29 cellular contexts compared by ENCODE assay signal in the genomic region with DNA sequence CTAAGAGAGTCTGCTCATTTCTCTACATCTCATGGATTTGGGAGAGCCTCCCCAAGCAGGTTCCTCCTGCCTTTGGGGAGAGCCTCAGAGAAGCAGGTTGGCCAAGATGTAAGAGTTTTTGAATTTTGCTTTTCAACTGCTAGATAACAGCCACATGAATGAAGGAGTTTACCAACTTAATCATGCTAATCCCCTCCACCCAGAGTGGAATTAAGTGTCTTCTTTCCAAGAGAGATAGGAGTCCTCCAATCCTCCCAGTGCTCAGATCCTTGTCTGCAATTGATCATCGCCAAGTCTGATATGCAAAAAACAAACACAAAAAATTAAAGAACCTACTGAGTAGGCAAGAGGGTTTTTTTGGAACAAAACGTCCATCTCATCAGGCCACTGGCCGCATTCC.
"Had no signal": no experiment of that assay in that cellular context is flagged by ENCODE, and none has a peak within 500 bp of the region (broad histone marks: within the 10 kb centered on the region; RNA-seq: fewer than 3 reads in every experiment).

No MANE protein-coding gene starts in this region.

- H3K4me1 Mint-ChIP-seq: central memory CD8-positive, alpha-beta T cell had no signal

- H3K27ac Mint-ChIP-seq: activated CD4-positive, alpha-beta memory T cell treated with anti-CD3 and anti-CD28 coated beads for 36 hours; activated CD4-positive, alpha-beta T cell treated with anti-CD3 and anti-CD28 coated beads, Interleukin-2, amount 10 ng/mL, durations not matched to agents 24 days and 14 days; activated CD8-positive, alpha-beta memory T cell treated with anti-CD3 and anti-CD28 coated beads, Interleukin-2, amount 10 ng/mL, durations not matched to agents 7 days and 5 days; activated CD8-positive, alpha-beta T cell treated with anti-CD3 and anti-CD28 coated beads, Interleukin-2, amount 10 ng/mL, durations not matched to agents 7 days and 5 days; activated naive CD4-positive, alpha-beta T cell treated with anti-CD3 and anti-CD28 coated beads for 36 hours; activated naive CD4-positive, alpha-beta T cell treated with anti-CD3 and anti-CD28 coated beads, Interleukin-2, amount 50 U/mL, for 72 hours; activated naive CD8-positive, alpha-beta T cell treated with anti-CD3 and anti-CD28 coated beads, Interleukin-2, amount 10 ng/mL, durations not matched to agents 7 days and 5 days; activated T-helper 1 cell treated with anti-CD3 and anti-CD28 coated beads, Interleukin-12 subunit alpha, Interleukin-12 subunit beta, Interleukin-2, Interleukin-4 antibody, amounts not matched to agents 30 ng/mL and 10 ng/mL and 1 ng/mL, durations not matched to agents 14 hours and 24 hours and 36 hours; activated T-helper 2 cell treated with anti-CD3 and anti-CD28 coated beads, Interferon-gamma antibody, Interleukin-2, Interleukin-4, amounts not matched to agents 10 μg/mL and 5 μg/mL and 100 μg/mL, durations not matched to agents 14 hours and 24 hours and 36 hours; dendritic cell treated with granulocyte-macrophage colony-stimulating factor and Interleukin-4, amounts not matched to agents 40 ng/mL and 50 ng/mL, for 4 days had no signal

- ATAC-seq: activated CD8-positive, alpha-beta memory T cell treated with anti-CD3 and anti-CD28 coated beads, Interleukin-2, amount 10 ng/mL, durations not matched to agents 7 days and 5 days; activated CD8-positive, alpha-beta T cell treated with anti-CD3 and anti-CD28 coated beads, Interleukin-2, amount 10 ng/mL, durations not matched to agents 7 days and 5 days; activated naive CD4-positive, alpha-beta T cell treated with anti-CD3 and anti-CD28 coated beads, Interleukin-2, amount 50 U/mL, for 72 hours; gastroesophageal sphincter; heart right ventricle had no signal

- H3K4me3 Mint-ChIP-seq: activated CD4-positive, alpha-beta memory T cell treated with anti-CD3 and anti-CD28 coated beads for 36 hours; activated CD4-positive, alpha-beta T cell treated with anti-CD3 and anti-CD28 coated beads, Interleukin-2, amount 10 ng/mL, durations not matched to agents 24 days and 14 days; activated CD8-positive, alpha-beta memory T cell treated with anti-CD3 and anti-CD28 coated beads, Interleukin-2, amount 10 ng/mL, durations not matched to agents 7 days and 5 days; activated CD8-positive, alpha-beta T cell treated with anti-CD3 and anti-CD28 coated beads, Interleukin-2, amount 10 ng/mL, durations not matched to agents 7 days and 5 days; activated naive CD4-positive, alpha-beta T cell treated with anti-CD3 and anti-CD28 coated beads for 36 hours; activated naive CD8-positive, alpha-beta T cell treated with anti-CD3 and anti-CD28 coated beads, Interleukin-2, amount 10 ng/mL, durations not matched to agents 7 days and 5 days; activated T-helper 1 cell treated with anti-CD3 and anti-CD28 coated beads, Interleukin-12 subunit alpha, Interleukin-12 subunit beta, Interleukin-2, Interleukin-4 antibody, amounts not matched to agents 30 ng/mL and 10 ng/mL and 1 ng/mL, durations not matched to agents 14 hours and 24 hours and 36 hours; central memory CD8-positive, alpha-beta T cell; dendritic cell treated with granulocyte-macrophage colony-stimulating factor and Interleukin-4, amounts not matched to agents 40 ng/mL and 50 ng/mL, for 4 days had no signal

- H3K36me3 ChIP-seq: brain microvascular endothelial cell, gastroesophageal sphincter, heart right ventricle had no signal

- H3K4me1 ChIP-seq: heart right ventricle had no signal

- H3K9me3 ChIP-seq: gastroesophageal sphincter had no signal

- H3K27me3 ChIP-seq: brain microvascular endothelial cell, gastroesophageal sphincter, heart right ventricle, hepatocyte had no signal

- DNase-seq: activated CD4-positive, alpha-beta memory T cell treated with anti-CD3 and anti-CD28 coated beads for 36 hours; activated CD4-positive, alpha-beta T cell treated with anti-CD3 and anti-CD28 coated beads, Interleukin-2, amount 10 ng/mL, durations not matched to agents 24 days and 14 days; activated CD8-positive, alpha-beta memory T cell treated with anti-CD3 and anti-CD28 coated beads, Interleukin-2, amount 10 ng/mL, durations not matched to agents 7 days and 5 days; activated CD8-positive, alpha-beta memory T cell treated with anti-CD3 and anti-CD28 coated beads, Interleukin-2, amount 50 U/mL, for 4 hours; activated CD8-positive, alpha-beta T cell treated with anti-CD3 and anti-CD28 coated beads, Interleukin-2, amount 10 ng/mL, durations not matched to agents 7 days and 5 days; activated effector memory CD4-positive, alpha-beta T cell treated with anti-CD3 and anti-CD28 coated beads, Interleukin-2, amount 50 U/mL, for 16 hours; activated naive CD4-positive, alpha-beta T cell treated with anti-CD3 and anti-CD28 coated beads for 36 hours; activated naive CD8-positive, alpha-beta T cell treated with anti-CD3 and anti-CD28 coated beads, Interleukin-2, amount 10 ng/mL, durations not matched to agents 7 days and 5 days; activated T-cell treated with anti-CD3 and anti-CD28 coated beads, Interleukin-2, amount 50 U/mL, for 1 hour; activated T-cell treated with anti-CD3 and anti-CD28 coated beads, Interleukin-2, amount 50 U/mL, for 48 hours; amniotic stem cell; anterior cingulate cortex; brain microvascular endothelial cell; dorsolateral prefrontal cortex; effector memory CD4-positive, alpha-beta T cell; foreskin melanocyte; heart right ventricle; T-helper 1 cell; T-helper 2 cell had no signal

- H3K36me3 Mint-ChIP-seq: activated CD4-positive, alpha-beta memory T cell treated with anti-CD3 and anti-CD28 coated beads for 36 hours; activated CD8-positive, alpha-beta memory T cell treated with anti-CD3 and anti-CD28 coated beads, Interleukin-2, amount 10 ng/mL, durations not matched to agents 7 days and 5 days; activated naive CD4-positive, alpha-beta T cell treated with anti-CD3 and anti-CD28 coated beads, Interleukin-2, amount 50 U/mL, for 72 hours; activated naive CD8-positive, alpha-beta T cell treated with anti-CD3 and anti-CD28 coated beads, Interleukin-2, amount 10 ng/mL, durations not matched to agents 7 days and 5 days had no signal

- H3K79me2 ChIP-seq: hepatocyte had no signal

- FAIRE-seq: astrocyte, bronchial epithelial cell had no signal

- H3K4me2 ChIP-seq: hepatocyte had no signal

- H3K27me3 Mint-ChIP-seq: dendritic cell treated with granulocyte-macrophage colony-stimulating factor and Interleukin-4, amounts not matched to agents 40 ng/mL and 50 ng/mL, for 4 days had no signal

- H3K27ac ChIP-seq: brain microvascular endothelial cell, coronary artery, dorsolateral prefrontal cortex, gastroesophageal sphincter, heart right ventricle, hepatocyte had no signal

- H3K4me3 ChIP-seq: coronary artery, dorsolateral prefrontal cortex, gastroesophageal sphincter, heart right ventricle, hepatocyte had no signal

- H3K9me3 Mint-ChIP-seq: activated CD4-positive, alpha-beta memory T cell treated with anti-CD3 and anti-CD28 coated beads for 36 hours; activated CD4-positive, alpha-beta T cell treated with anti-CD3 and anti-CD28 coated beads, Interleukin-2, amount 10 ng/mL, durations not matched to agents 24 days and 14 days; activated naive CD4-positive, alpha-beta T cell treated with anti-CD3 and anti-CD28 coated beads for 36 hours; activated naive CD4-positive, alpha-beta T cell treated with anti-CD3 and anti-CD28 coated beads, Interleukin-2, amount 50 U/mL, for 72 hours; activated naive CD8-positive, alpha-beta T cell treated with anti-CD3 and anti-CD28 coated beads, Interleukin-2, amount 10 ng/mL, durations not matched to agents 7 days and 5 days; activated T-helper 1 cell treated with anti-CD3 and anti-CD28 coated beads, Interleukin-12 subunit alpha, Interleukin-12 subunit beta, Interleukin-2, Interleukin-4 antibody, amounts not matched to agents 30 ng/mL and 10 ng/mL and 1 ng/mL, durations not matched to agents 14 hours and 24 hours and 36 hours; activated T-helper 2 cell treated with anti-CD3 and anti-CD28 coated beads, Interferon-gamma antibody, Interleukin-2, Interleukin-4, amounts not matched to agents 10 μg/mL and 5 μg/mL and 100 μg/mL, durations not matched to agents 14 hours and 24 hours and 36 hours; central memory CD8-positive, alpha-beta T cell; dendritic cell treated with granulocyte-macrophage colony-stimulating factor and Interleukin-4, amounts not matched to agents 40 ng/mL and 50 ng/mL, for 4 days had no signal

- H2AFZ ChIP-seq: hepatocyte had no signal
